In genomic region chr10:11270135-11270857, GRCh38 we compare ENCODE assay signal across 8 cellular contexts.
DNase-seq lines count a peak whose midpoint lies in the region; FAIRE-seq and TF ChIP-seq lines count a peak whose summit lies in the region.

No MANE protein-coding gene starts in this region.

- H3K9ac ChIP-seq in colonic mucosa (ENCODE audit: low read depth in 2 of 2, low read length in 2 of 2): no peak overlapping the region

- no peak overlapping the region for H3K4me3 ChIP-seq in colonic mucosa

- no peaks in the 10 kb centered on the region for H3K36me3 ChIP-seq in colonic mucosa

- H3K27ac ChIP-seq in colonic mucosa: no peak overlapping the region

- peak; percentile 77 for TF ChIP-seq CTCF in colonic mucosa (IDR thresholded peaks at IDR 0.05)

- DNase-seq in GM03348 (ENCODE audit: low spot score) (peak; percentile 39), H54 (ENCODE audit: insufficient read length, low spot score) (peak; percentile 44), MV-4-11 (lab: John Stamatoyannopoulos, UW) (peak; percentile 35), colonic mucosa (peak; percentile 83), lung microvascular endothelial cell (ENCODE audit: low read depth in 2 of 2) (peak; percentile 69 to 82), KG1 (lab: John Stamatoyannopoulos, UW) (no peak)
- peak; percentile 70 for DNase-seq in activated CD4-positive, alpha-beta T cell treated with anti-CD3 and anti-CD28 coated beads, Interleukin-2, amount 50 U/mL, for 1 hour
- DNase-seq in stimulated activated CD8-positive, alpha-beta memory T cell treated with anti-CD3 and anti-CD28 coated beads, Interleukin-15, amount 100 ng/mL, for 4 hours (ENCODE audit: low read depth in 2 of 2): peak; percentile 47 to 48

- H3K9me3 ChIP-seq in colonic mucosa: no peaks in the 10 kb centered on the region

- no peak for FAIRE-seq in H54 (lab: Jason Lieb, UNC)

- intact Hi-C loops in colonic mucosa (cut with DNase I): no loop called here

- no peaks in the 10 kb centered on the region for H3K27me3 ChIP-seq in colonic mucosa

- TF ChIP-seq POLR2A in H54 (IDR thresholded peaks at IDR 0.05; ENCODE audit: low read depth, low read length): no peak

- H3K4me1 ChIP-seq in colonic mucosa: no peaks in the 10 kb centered on the region
